8 cellular contexts compared by ENCODE assay signal in the genomic region with DNA sequence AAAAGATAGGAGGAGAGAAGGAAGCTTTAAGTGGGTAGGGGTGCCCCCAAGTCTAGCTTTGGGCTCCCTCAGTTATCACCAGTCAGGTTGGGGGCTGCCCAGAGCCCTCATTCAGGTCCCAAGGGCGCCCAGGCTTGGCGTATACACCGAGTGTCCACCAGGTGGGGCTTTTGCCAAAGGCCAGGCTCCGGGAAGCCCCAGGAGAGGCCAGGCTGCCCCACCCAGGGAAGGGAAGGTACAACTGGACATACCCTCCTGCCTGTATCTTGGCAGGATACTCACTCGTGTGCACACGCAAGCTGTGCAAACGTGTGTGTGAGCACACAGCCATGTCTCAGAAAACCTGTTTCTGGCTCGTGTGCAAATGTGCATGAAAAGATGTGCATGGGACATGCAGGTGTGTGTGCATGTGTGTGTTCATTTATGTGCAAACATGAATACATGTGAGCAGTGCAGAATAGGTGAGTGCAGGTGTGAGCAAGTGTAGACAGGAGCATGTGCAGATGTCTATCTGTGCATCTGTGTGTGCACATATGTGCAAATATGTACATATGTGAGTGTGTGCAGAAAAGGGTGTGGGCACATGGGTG. TPM values are rescaled to one million over a fixed set of nuclear protein-coding genes. Genes with fewer than 3 reads are reported as not detected.
DNase-seq lines count a peak whose midpoint lies in the region; ATAC-seq, FAIRE-seq and TF ChIP-seq lines count a peak whose summit lies in the region.

No MANE protein-coding gene starts in this region.

- peaks cover 8% of the 10 kb centered on the region for H3K4me1 Mint-ChIP-seq in GM23338

- H3K27ac ChIP-seq in GM23338 (ENCODE audit: low read depth) (no peak overlapping the region), PC-9 (no peak overlapping the region), heart left ventricle (no peak overlapping the region), small intestine (ENCODE audit: low read depth in 1 of 2, low read length in 1 of 2) (no peak overlapping the region)

- H3K79me2 ChIP-seq in GM23338 (replicated peaks; ENCODE audit: insufficient read depth) = no peaks in the 10 kb centered on the region
- H3K79me2 ChIP-seq in PC-9 (ENCODE audit: low read depth) = no peaks in the 10 kb centered on the region

- H3F3A ChIP-seq in GM23338 (replicated peaks; ENCODE audit: low read depth) = no peaks in the 10 kb centered on the region
- no peaks in the 10 kb centered on the region for H3F3A ChIP-seq in PC-9 (ENCODE audit: insufficient read depth, low read depth)

- no peak for TF ChIP-seq POLR2A in heart left ventricle (IDR thresholded peaks at IDR 0.05)

- H3K4me3 ChIP-seq in BJ (ENCODE audit: low read depth, low read length) (no peak overlapping the region), GM23338 (no peak overlapping the region), PC-9 (no peak overlapping the region), heart left ventricle (no peak overlapping the region), small intestine (ENCODE audit: low read depth in 1 of 2, low read length in 2 of 2) (no peak overlapping the region)

- intact Hi-C loops in PC-9 (cut with micrococcal nuclease; ENCODE audit: unreplicated experiment) = loop anchor here (1.0 to 5.0 kb wide), 2 partner anchors 130 to 288 kb away; no protein-coding TSS in a partner anchor
- intact Hi-C loops in heart left ventricle (cut with DNase I) = loop anchor here (2.0 to 10.0 kb wide), 7 partner anchors 148 to 293 kb away; no protein-coding TSS in a partner anchor

- H3K4me2 ChIP-seq in GM23338 (no peak overlapping the region), PC-9 (no peak overlapping the region)

- H3K27me3 ChIP-seq in BJ (ENCODE audit: control insufficient read depth, insufficient read depth, low read length) (peaks cover 3% of the 10 kb centered on the region), GM23338 (ENCODE audit: insufficient read depth) (no peaks in the 10 kb centered on the region), PC-9 (ENCODE audit: insufficient read depth, low read depth) (peaks cover 88% of the 10 kb centered on the region), heart left ventricle (peaks cover 0 to 26% (median 0%) of the 10 kb centered on the region in 9 donors), small intestine (ENCODE audit: control insufficient read depth in 2 of 2, insufficient read depth in 2 of 2, low read length in 2 of 2) (no peaks in the 10 kb centered on the region)

- peak; percentile 98 for ATAC-seq in GM23338
- ATAC-seq in heart left ventricle = peak; percentile 70 to 90 (median 83)
- ATAC-seq in GM18511 (IDR thresholded peaks at IDR 0.05; ENCODE audit: unreplicated experiment) = no peak

- H3K4me1 ChIP-seq in GM23338 (ENCODE audit: insufficient read depth) (no peaks in the 10 kb centered on the region), PC-9 (replicated peaks; ENCODE audit: insufficient read depth) (no peaks in the 10 kb centered on the region), heart left ventricle (no peaks in the 10 kb centered on the region), small intestine (ENCODE audit: control insufficient read depth in 2 of 2, insufficient read depth in 1 of 2, low read depth in 1 of 2, low read length in 1 of 2) (no peaks in the 10 kb centered on the region)

- H3K9me3 Mint-ChIP-seq in GM23338 = no peaks in the 10 kb centered on the region

- CTCF ChIA-PET in BJ (lab: Yijun Ruan, JAX) = interaction anchor here (1.2 kb wide), 1 partner anchor 299 kb away, joined by 4 read pairs; no protein-coding TSS in a partner anchor
- CTCF ChIA-PET in PC-9 (lab: Charles Lee) = interaction anchor here (0.6 kb wide), 1 partner anchor 124 kb away, joined by 8 read pairs; no protein-coding TSS in a partner anchor

- BruUV-seq in PC-9 (replicated peaks; lab: Mats Ljungman, UMichigan) = no TSS peak

- H3K9me2 ChIP-seq in GM23338 (ENCODE audit: insufficient read depth) (no peaks in the 10 kb centered on the region), PC-9 (ENCODE audit: insufficient read depth) (no peaks in the 10 kb centered on the region)

- H3K9me3 ChIP-seq in PC-9 (ENCODE audit: insufficient read depth, low read depth) (no peaks in the 10 kb centered on the region), heart left ventricle (no peaks in the 10 kb centered on the region), small intestine (ENCODE audit: control insufficient read depth, low read depth) (no peaks in the 10 kb centered on the region)

- H4K20me1 ChIP-seq in GM23338 (replicated peaks; ENCODE audit: insufficient read depth) (no peaks in the 10 kb centered on the region), PC-9 (ENCODE audit: insufficient read depth) (no peaks in the 10 kb centered on the region)

- WGBS in heart left ventricle, 4 donors = 3 to 5% (median 5%) methylated on average over 8 of the region's 8 CpGs
- 3 to 6% (median 5%) methylated on average over 7 to 8 of the region's 8 CpGs for WGBS in small intestine, 3 donors

- POLR2A ChIA-PET in BJ (lab: Charles Lee) (no interaction called here), PC-9 (lab: Charles Lee; ENCODE audit: unreplicated experiment) (no interaction called here)

- H3K36me3 ChIP-seq in BJ (ENCODE audit: control insufficient read depth, insufficient read depth, low read length) (no peaks in the 10 kb centered on the region), GM23338 (ENCODE audit: insufficient read depth) (no peaks in the 10 kb centered on the region), PC-9 (ENCODE audit: low read depth) (no peaks in the 10 kb centered on the region), heart left ventricle (no peaks in the 10 kb centered on the region), small intestine (ENCODE audit: control insufficient read depth in 2 of 2, insufficient read depth in 2 of 2, low read length in 2 of 2) (no peaks in the 10 kb centered on the region)

- H2AFZ ChIP-seq in GM23338 (no peak overlapping the region; the same call in 1 of the 2 replicates), PC-9 (no peak overlapping the region)

- H3K36me3 Mint-ChIP-seq in GM23338 (ENCODE audit: low read depth) = no peaks in the 10 kb centered on the region; the same call in 2 of the 3 replicates

- no peak for FAIRE-seq in small intestine (lab: Jason Lieb, UNC)

- H3K27ac Mint-ChIP-seq in GM23338 = no peak overlapping the region

- peak; percentile 67 for TF ChIP-seq CTCF in BJ (IDR thresholded peaks at IDR 0.05; ENCODE audit: insufficient read depth, low read depth, low read length)
- TF ChIP-seq CTCF in GM23338 (conservative IDR thresholded peaks at IDR 0.05; ENCODE audit: low read depth in 2 of 2) = peak; percentile 78 to 95
- peak; percentile 89 for TF ChIP-seq CTCF in PC-9 (conservative IDR thresholded peaks at IDR 0.05)
- peak; percentile 52 to 79 (median 64) for TF ChIP-seq CTCF in heart left ventricle (IDR thresholded peaks at IDR 0.05)

- peaks cover 21% of the 10 kb centered on the region for H3K27me3 Mint-ChIP-seq in GM23338 (ENCODE audit: insufficient read depth, low read depth, poor library complexity)

- no peak overlapping the region for H3K4me3 Mint-ChIP-seq in GM23338

- DNase-seq in BJ (ENCODE audit: low read depth) (no peak), GM23338 (ENCODE audit: low spot score) (peak; percentile 88), PC-9 (peak in 1 of 2 experiments; percentile 62), heart left ventricle (peak; percentile 28 to 74 (median 55)), small intestine (peak; percentile 35), occipital lobe (lab: John Stamatoyannopoulos, UW) (no peak)
- DNase-seq in activated T-helper 9 cell treated with anti-CD3 and anti-CD28 coated beads, Interleukin-2, amount 50 U/mL, for 16 hours (ENCODE audit: low read depth) = peak; percentile 15

RNA-seq across cellular contexts. Expression of a gene that starts 9.7 kb away (rescaled TPM):
- polyA plus RNA-seq in BJ (2011; rRNA removed) (not detected in 2 replicates), GM23338 (2016; fragmentation: Nextera tagmentation; extraction: Ambion mirVana) (1.7 and 2.5 TPM in 2 replicates), heart left ventricle (not detected), small intestine (under 1 TPM in 1 of 3 donors, not detected in 2; 0.49 TPM)
- not detected in 2 replicates for polyA minus RNA-seq in BJ (2011; rRNA and poly(A)+ RNA removed)
- 4.4 and 4.5 TPM in 2 replicates for total RNA-seq in GM23338 (2014; rRNA removed; shearing (Covaris generic))
- total RNA-seq in PC-9 (2021) (not detected in 2 replicates), heart left ventricle (under 1 TPM in 6 of 9 donors, not detected in 3; 0.02 to 0.22 (median 0.15) TPM), occipital lobe (26.4 TPM)

Comparison
In these comparisons a context has a peak if more than half of its experiments do, and no peak if none do; other contexts are left out.
1. DNase-seq: peak in GM23338 (single experiment), activated T-helper 9 cell treated with anti-CD3 and anti-CD28 coated beads, Interleukin-2, amount 50 U/mL, for 16 hours (single experiment), heart left ventricle (5 of 5) and small intestine (single experiment); none in BJ (single experiment) and occipital lobe (single experiment).
2. Peak in every context shown above with its lines, with median percentiles within 50 percentile points of each other: CTCF ChIP-seq.